2 cellular contexts compared by ENCODE assay signal in the genomic region with DNA sequence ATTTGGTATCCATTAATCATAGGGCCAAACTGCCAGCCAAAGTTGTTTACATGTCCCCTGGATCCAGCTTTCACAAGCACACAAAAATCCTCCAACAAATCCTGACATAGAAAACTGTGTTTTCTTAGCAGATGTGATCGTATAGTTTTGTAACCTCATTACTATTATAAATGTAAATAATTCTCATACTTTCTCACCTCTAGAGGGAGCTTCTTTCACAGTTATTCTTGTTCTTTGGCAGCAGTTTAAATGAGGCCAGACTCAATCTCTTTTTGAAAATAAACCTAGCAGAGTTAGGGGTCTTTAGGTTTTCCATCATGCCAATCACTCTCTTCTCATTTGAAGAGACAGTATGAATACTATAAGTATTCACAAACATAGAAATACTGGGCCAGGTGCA.
A peak's percentile ranks its signal among the peaks of the same experiment; 100 is the strongest.
TF ChIP-seq lines count a peak whose summit lies in the region.

No MANE protein-coding gene starts in this region.

TF ChIP-seq in K562, 482 proteins besides CTCF, POLR2A, EP300 and RAD21:
- TF ChIP-seq, protein P1, sequence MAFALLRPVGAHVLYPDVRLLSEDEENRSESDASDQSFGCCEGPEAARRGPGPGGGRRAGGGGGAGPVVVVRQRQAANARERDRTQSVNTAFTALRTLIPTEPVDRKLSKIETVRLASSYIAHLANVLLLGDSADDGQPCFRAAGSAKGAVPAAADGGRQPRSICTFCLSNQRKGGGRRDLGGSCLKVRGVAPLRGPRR (CRISPR knock-in tag; IDR thresholded peaks at IDR 0.05), result no peak
- TF ChIP-seq IRF2 (CRISPR knock-in tag; IDR thresholded peaks at IDR 0.05) (no peak), ZKSCAN3 (CRISPR knock-in tag; IDR thresholded peaks at IDR 0.05) (no peak), FOXM1 (IDR thresholded peaks at IDR 0.05; ENCODE audit: low read depth) (peak; percentile 49; the same call in 1 of the 2 replicates), FOXM1 (CRISPR knock-in tag; IDR thresholded peaks at IDR 0.05; ENCODE audit: low read depth) (no peak), PTTG1 (tag; IDR thresholded peaks at IDR 0.05; ENCODE audit: low read depth) (no peak), HMGN3 (IDR thresholded peaks at IDR 0.05; ENCODE audit: borderline replicate concordance, extremely low read depth, insufficient read length, low read depth, low read length) (no peak)
- TF ChIP-seq, protein P2, sequence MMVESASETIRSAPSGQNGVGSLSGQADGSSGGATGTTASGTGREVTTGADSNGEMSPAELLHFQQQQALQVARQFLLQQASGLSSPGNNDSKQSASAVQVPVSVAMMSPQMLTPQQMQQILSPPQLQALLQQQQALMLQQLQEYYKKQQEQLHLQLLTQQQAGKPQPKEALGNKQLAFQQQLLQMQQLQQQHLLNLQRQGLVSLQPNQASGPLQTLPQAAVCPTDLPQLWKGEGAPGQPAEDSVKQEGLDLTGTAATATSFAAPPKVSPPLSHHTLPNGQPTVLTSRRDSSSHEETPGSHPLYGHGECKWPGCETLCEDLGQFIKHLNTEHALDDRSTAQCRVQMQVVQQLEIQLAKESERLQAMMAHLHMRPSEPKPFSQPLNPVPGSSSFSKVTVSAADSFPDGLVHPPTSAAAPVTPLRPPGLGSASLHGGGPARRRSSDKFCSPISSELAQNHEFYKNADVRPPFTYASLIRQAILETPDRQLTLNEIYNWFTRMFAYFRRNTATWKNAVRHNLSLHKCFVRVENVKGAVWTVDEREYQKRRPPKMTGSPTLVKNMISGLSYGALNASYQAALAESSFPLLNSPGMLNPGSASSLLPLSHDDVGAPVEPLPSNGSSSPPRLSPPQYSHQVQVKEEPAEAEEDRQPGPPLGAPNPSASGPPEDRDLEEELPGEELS (CRISPR knock-in tag; IDR thresholded peaks at IDR 0.05; ENCODE audit: borderline replicate concordance), result no peak
TF ChIP-seq in K562: peak in this region for 1.

TF ChIP-seq in neural cell, 6 proteins besides CTCF, POLR2A, EP300 and RAD21:
- TF ChIP-seq EZH2 (IDR thresholded peaks at IDR 0.05; ENCODE audit: borderline replicate concordance, insufficient read depth, low read length, poor library complexity, severe bottlenecking) (no peak), SMC3 (conservative IDR thresholded peaks at IDR 0.05; ENCODE audit: poor library complexity) (peak; percentile 55)
